Comparison of ENCODE assay signal across 24 cellular contexts in the genomic region with DNA sequence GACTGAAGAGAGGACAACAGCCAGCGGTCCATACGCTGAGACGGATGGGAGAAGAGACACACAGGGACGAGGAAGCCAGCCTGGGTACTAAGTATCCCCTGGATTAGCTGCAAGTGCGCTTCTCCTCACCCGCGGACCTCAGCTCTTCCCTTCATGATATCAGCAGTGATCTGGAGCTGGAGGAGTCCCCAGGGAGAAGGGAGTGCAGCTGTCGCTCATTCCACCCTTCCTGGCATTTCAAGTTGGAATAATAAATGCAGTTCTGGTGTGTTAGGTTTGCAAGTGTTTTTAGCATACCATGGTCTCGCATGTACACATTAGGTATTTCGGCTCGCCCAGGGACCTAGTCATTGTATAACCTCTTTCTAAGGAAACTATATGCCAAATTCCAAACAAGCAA.
DNase-seq lines count a peak whose midpoint lies in the region; ATAC-seq and TF ChIP-seq lines count a peak whose summit lies in the region.
"Had no signal": no experiment of that assay in that cellular context is flagged by ENCODE, and none has a peak within 500 bp of the region (broad histone marks: within the 10 kb centered on the region; RNA-seq: fewer than 3 reads in every experiment).

No MANE protein-coding gene starts in this region.

- no peaks in the 10 kb centered on the region for H3K27me3 ChIP-seq in Caco-2 (replicated peaks; ENCODE audit: control insufficient read depth, insufficient read depth, low read length)
- H3K27me3 ChIP-seq in GM23338 (ENCODE audit: insufficient read depth): no peaks in the 10 kb centered on the region
- H3K27me3 ChIP-seq: esophagus squamous epithelium, suprapubic skin had no signal

- no TSS peak for BruUV-seq in Caco-2 (replicated peaks; lab: Mats Ljungman, UMichigan)

- 0 out of 2 replicates have a peak, but pooled peaks cover 2% of the 10 kb centered on the region for H3K36me3 ChIP-seq in Caco-2 (ENCODE audit: control insufficient read depth, insufficient read depth, low read length)
- H3K36me3 ChIP-seq in GM23338 (ENCODE audit: insufficient read depth): no peaks in the 10 kb centered on the region
- H3K36me3 ChIP-seq: esophagus squamous epithelium, suprapubic skin had no signal

- no peak overlapping the region for H3K4me3 Mint-ChIP-seq in Caco-2 (ENCODE audit: unreplicated experiment)
- no peak overlapping the region for H3K4me3 Mint-ChIP-seq in type B pancreatic cell
- H3K4me3 Mint-ChIP-seq in GM23338: no peak overlapping the region
- H3K4me3 Mint-ChIP-seq: activated naive CD4-positive, alpha-beta T cell treated with anti-CD3 and anti-CD28 coated beads, Interleukin-2, amount 50 U/mL, for 24 hours; effector memory CD8-positive, alpha-beta T cell; natural killer cell treated with Interleukin-12 subunit alpha and Interleukin-12 subunit beta and Interleukin-15 and Interleukin-18, amount 100 ng/mL, for 72 hours; stimulated activated effector memory CD8-positive, alpha-beta T cell treated with anti-CD3 and anti-CD28 coated beads, Interleukin-12 subunit alpha, Interleukin-12 subunit beta, amount 100 ng/mL, for 72 hours had no signal

- CTCF ChIA-PET in Caco-2 (lab: Charles Lee): no interaction called here
- CTCF ChIA-PET in RWPE1 (lab: Yijun Ruan, JAX): interaction anchor here (0.6 kb wide), 1 partner anchor 242 kb away, joined by 3 read pairs; no protein-coding TSS in a partner anchor

- no peaks in the 10 kb centered on the region for H3F3A ChIP-seq in GM23338 (replicated peaks; ENCODE audit: low read depth)

- H3K4me3 ChIP-seq in Caco-2 (ENCODE audit: low read depth, low read length): no peak overlapping the region
- H3K4me3 ChIP-seq in GM23338: no peak overlapping the region
- H3K4me3 ChIP-seq: esophagus squamous epithelium, suprapubic skin had no signal

- H3K27me3 Mint-ChIP-seq in Caco-2 (ENCODE audit: insufficient read depth, unreplicated experiment): no peaks in the 10 kb centered on the region
- no peaks in the 10 kb centered on the region for H3K27me3 Mint-ChIP-seq in type B pancreatic cell
- peaks cover 6% of the 10 kb centered on the region for H3K27me3 Mint-ChIP-seq in GM23338 (ENCODE audit: insufficient read depth, low read depth, poor library complexity)

- TF ChIP-seq CTCF in Caco-2 (IDR thresholded peaks at IDR 0.05; ENCODE audit: insufficient read depth in 1 of 2, low read depth in 1 of 2, low read length in 1 of 2, severe bottlenecking in 1 of 2, unreplicated experiment in 1 of 2) (no peak), RWPE1 (conservative IDR thresholded peaks at IDR 0.05; ENCODE audit: low read depth) (no peak), type B pancreatic cell (conservative IDR thresholded peaks at IDR 0.05) (no peak), GM23338 (conservative IDR thresholded peaks at IDR 0.05; ENCODE audit: low read depth in 2 of 2) (no peak)

- no peaks in the 10 kb centered on the region for H3K9me2 ChIP-seq in GM23338 (ENCODE audit: insufficient read depth)

- no peak for ATAC-seq in GM23338
- ATAC-seq: effector memory CD8-positive, alpha-beta T cell; left cardiac atrium; natural killer cell treated with Interleukin-12 subunit alpha and Interleukin-12 subunit beta and Interleukin-15 and Interleukin-18, amount 100 ng/mL, for 72 hours; sciatic nerve; stimulated activated effector memory CD8-positive, alpha-beta T cell treated with anti-CD3 and anti-CD28 coated beads, Interleukin-12 subunit alpha, Interleukin-12 subunit beta, amount 100 ng/mL, for 72 hours had no signal

- intact Hi-C loops in Caco-2 (cut with micrococcal nuclease; ENCODE audit: unreplicated experiment): no loop called here

- H3K4me2 ChIP-seq in GM23338: no peak overlapping the region

- H2AFZ ChIP-seq in GM23338: no peak overlapping the region

- H3K27ac Mint-ChIP-seq in Caco-2 (ENCODE audit: unreplicated experiment) (peak overlapping the region; percentile 27), type B pancreatic cell (no peak overlapping the region), GM23338 (no peak overlapping the region)
- H3K27ac Mint-ChIP-seq: activated naive CD4-positive, alpha-beta T cell treated with anti-CD3 and anti-CD28 coated beads, Interleukin-2, amount 50 U/mL, for 24 hours; effector memory CD8-positive, alpha-beta T cell; natural killer cell treated with Interleukin-12 subunit alpha and Interleukin-12 subunit beta and Interleukin-15 and Interleukin-18, amount 100 ng/mL, for 72 hours; stimulated activated effector memory CD8-positive, alpha-beta T cell treated with anti-CD3 and anti-CD28 coated beads, Interleukin-12 subunit alpha, Interleukin-12 subunit beta, amount 100 ng/mL, for 72 hours had no signal

- peaks cover 19% of the 10 kb centered on the region for H3K4me1 ChIP-seq in Caco-2
- H3K4me1 ChIP-seq in GM23338 (ENCODE audit: insufficient read depth): no peaks in the 10 kb centered on the region

- no peak for DNase-seq in Caco-2
- DNase-seq in NCI-H187 treated with DMSO at 0.1 percent for 48 hours (lab: John Stamatoyannopoulos, UW): peak; percentile 63
- DNase-seq in RWPE1 (ENCODE audit: low spot score): no peak
- peak; percentile 90 for DNase-seq in myocyte (ENCODE audit: low read depth)
- no peak for DNase-seq in type B pancreatic cell (ENCODE audit: extremely low spot score, unreplicated experiment)
- DNase-seq in activated T-cell treated with anti-CD3 and anti-CD28 coated beads, Interleukin-2, amount 50 U/mL, for 1 hour: no peak
- no peak for DNase-seq in inferior parietal cortex (ENCODE audit: extremely low spot score)
- no peak for DNase-seq in GM23338 (ENCODE audit: low spot score)
- DNase-seq: activated CD4-positive, alpha-beta T cell treated with anti-CD3 and anti-CD28 coated beads for 1 hour; cerebellar nuclear complex; DMS53; effector memory CD8-positive, alpha-beta T cell; esophagus squamous epithelium; GOT3; KG1; left cardiac atrium; MV-4-11; posterior cingulate gyrus; T-helper 9 cell had no signal

- no peaks in the 10 kb centered on the region for H3K36me3 Mint-ChIP-seq in Caco-2 (ENCODE audit: insufficient read depth, unreplicated experiment)
- H3K36me3 Mint-ChIP-seq in type B pancreatic cell: no peaks in the 10 kb centered on the region
- no peaks in the 10 kb centered on the region for H3K36me3 Mint-ChIP-seq in GM23338 (ENCODE audit: low read depth)
- H3K36me3 Mint-ChIP-seq: activated naive CD4-positive, alpha-beta T cell treated with anti-CD3 and anti-CD28 coated beads, Interleukin-2, amount 50 U/mL, for 24 hours; natural killer cell treated with Interleukin-12 subunit alpha and Interleukin-12 subunit beta and Interleukin-15 and Interleukin-18, amount 100 ng/mL, for 72 hours; stimulated activated effector memory CD8-positive, alpha-beta T cell treated with anti-CD3 and anti-CD28 coated beads, Interleukin-12 subunit alpha, Interleukin-12 subunit beta, amount 100 ng/mL, for 72 hours had no signal

- no peaks in the 10 kb centered on the region for H3K79me2 ChIP-seq in GM23338 (replicated peaks; ENCODE audit: insufficient read depth)

- H3K4me1 Mint-ChIP-seq in Caco-2 (ENCODE audit: low read depth, unreplicated experiment) (peaks cover 9% of the 10 kb centered on the region), type B pancreatic cell (ENCODE audit: unreplicated experiment) (peaks cover 28% of the 10 kb centered on the region), GM23338 (peaks cover 5% of the 10 kb centered on the region; the same call in 2 of the 3 replicates)
- H3K4me1 Mint-ChIP-seq: activated naive CD4-positive, alpha-beta T cell treated with anti-CD3 and anti-CD28 coated beads, Interleukin-2, amount 50 U/mL, for 24 hours; stimulated activated effector memory CD8-positive, alpha-beta T cell treated with anti-CD3 and anti-CD28 coated beads, Interleukin-12 subunit alpha, Interleukin-12 subunit beta, amount 100 ng/mL, for 72 hours had no signal

- POLR2A ChIA-PET in Caco-2 (lab: Charles Lee) (no interaction called here), RWPE1 (lab: Yijun Ruan, JAX; ENCODE audit: low non-redundant PET) (no interaction called here)

- no peaks in the 10 kb centered on the region for H3K9me3 ChIP-seq in Caco-2
- H3K9me3 ChIP-seq: esophagus squamous epithelium, suprapubic skin had no signal

- peak overlapping the region; percentile 90 for H3K27ac ChIP-seq in RWPE1
- no peak overlapping the region for H3K27ac ChIP-seq in GM23338 (ENCODE audit: low read depth)
- H3K27ac ChIP-seq: esophagus squamous epithelium, suprapubic skin had no signal

- H4K20me1 ChIP-seq in GM23338 (replicated peaks; ENCODE audit: insufficient read depth): no peaks in the 10 kb centered on the region

- no peaks in the 10 kb centered on the region for H3K9me3 Mint-ChIP-seq in Caco-2 (ENCODE audit: unreplicated experiment)
- no peaks in the 10 kb centered on the region for H3K9me3 Mint-ChIP-seq in type B pancreatic cell
- no peaks in the 10 kb centered on the region for H3K9me3 Mint-ChIP-seq in GM23338
- H3K9me3 Mint-ChIP-seq: activated naive CD4-positive, alpha-beta T cell treated with anti-CD3 and anti-CD28 coated beads, Interleukin-2, amount 50 U/mL, for 24 hours; effector memory CD8-positive, alpha-beta T cell; natural killer cell treated with Interleukin-12 subunit alpha and Interleukin-12 subunit beta and Interleukin-15 and Interleukin-18, amount 100 ng/mL, for 72 hours; stimulated activated effector memory CD8-positive, alpha-beta T cell treated with anti-CD3 and anti-CD28 coated beads, Interleukin-12 subunit alpha, Interleukin-12 subunit beta, amount 100 ng/mL, for 72 hours had no signal

TF ChIP-seq in GM23338, 12 proteins besides CTCF, POLR2A, EP300 and RAD21 (continues in another document):
- TF ChIP-seq, protein P1, sequence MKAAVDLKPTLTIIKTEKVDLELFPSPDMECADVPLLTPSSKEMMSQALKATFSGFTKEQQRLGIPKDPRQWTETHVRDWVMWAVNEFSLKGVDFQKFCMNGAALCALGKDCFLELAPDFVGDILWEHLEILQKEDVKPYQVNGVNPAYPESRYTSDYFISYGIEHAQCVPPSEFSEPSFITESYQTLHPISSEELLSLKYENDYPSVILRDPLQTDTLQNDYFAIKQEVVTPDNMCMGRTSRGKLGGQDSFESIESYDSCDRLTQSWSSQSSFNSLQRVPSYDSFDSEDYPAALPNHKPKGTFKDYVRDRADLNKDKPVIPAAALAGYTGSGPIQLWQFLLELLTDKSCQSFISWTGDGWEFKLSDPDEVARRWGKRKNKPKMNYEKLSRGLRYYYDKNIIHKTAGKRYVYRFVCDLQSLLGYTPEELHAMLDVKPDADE (IDR thresholded peaks at IDR 0.05): no peak
- no peak for TF ChIP-seq ZNF331 (CRISPR knock-in tag; IDR thresholded peaks at IDR 0.05; ENCODE audit: low read depth)

Comparison
In these comparisons a context has a peak if more than half of its experiments do, and no peak if none do; other contexts are left out.
1. DNase-seq: peak in NCI-H187 treated with DMSO at 0.1 percent for 48 hours (single experiment) and myocyte (single experiment); none in Caco-2 (0 of 2), RWPE1 (single experiment), type B pancreatic cell (single experiment), activated T-cell treated with anti-CD3 and anti-CD28 coated beads, Interleukin-2, amount 50 U/mL, for 1 hour (single experiment), inferior parietal cortex (single experiment) and GM23338 (single experiment).